ENCODE assay signal across 8 cellular contexts in the genomic region with DNA sequence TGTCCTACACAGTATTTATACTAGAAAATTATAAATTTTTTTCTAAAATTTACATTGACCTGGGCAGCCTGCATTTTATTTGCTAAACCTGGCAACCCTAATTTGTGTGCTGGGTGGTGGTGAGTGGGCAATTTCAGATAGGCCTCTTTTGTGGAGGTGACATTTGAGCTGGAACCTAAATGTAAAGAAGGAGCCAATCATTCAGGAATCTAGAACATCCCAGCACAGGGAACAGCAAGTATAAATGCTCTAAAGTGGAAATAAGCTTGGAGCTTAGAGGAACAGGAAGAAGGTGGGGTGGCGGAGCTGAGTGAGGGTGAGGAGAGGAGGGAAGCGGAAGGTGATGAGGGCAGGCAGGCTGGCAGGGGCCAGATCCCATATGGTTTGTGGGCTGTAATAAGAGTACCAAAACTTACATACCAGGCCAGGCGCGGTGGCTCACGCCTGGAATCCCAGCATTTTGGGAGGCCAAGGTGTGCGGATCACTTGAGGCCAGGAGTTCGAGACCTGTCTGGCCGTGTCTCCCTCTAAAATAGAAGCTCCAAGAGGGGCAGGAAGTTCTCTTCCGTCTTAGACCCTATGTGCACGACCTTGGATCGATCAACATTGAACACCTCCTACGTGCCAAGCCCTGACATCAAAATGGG. TPM values are rescaled to one million over a fixed set of nuclear protein-coding genes. Genes with fewer than 3 reads are reported as not detected.
A peak's percentile ranks its signal among the peaks of the same experiment; 100 is the strongest.
DNase-seq lines count a peak whose midpoint lies in the region; TF ChIP-seq lines count a peak whose summit lies in the region.

No MANE protein-coding gene starts in this region.

- 6 to 11% methylated on average over 10 to 12 of the region's 12 CpGs for WGBS in lower leg skin, 2 donors

- CTCF ChIA-PET in activated naive CD4-positive, alpha-beta T cell treated with anti-CD3 and anti-CD28 coated beads for 36 hours (lab: Charles Lee): interaction anchor here (0.6 to 0.9 kb wide), 2 partner anchors 108 to 172 kb away, joined by 3 to 4 read pairs; no protein-coding TSS in a partner anchor

- H3K4me1 ChIP-seq in NT2/D1 (ENCODE audit: insufficient read depth, insufficient read length) (no peaks in the 10 kb centered on the region), subcutaneous abdominal adipose tissue (ENCODE audit: control insufficient read depth in 5 of 5, insufficient read depth in 5 of 5, low read length in 5 of 5) (peaks cover 3 to 22% (median 20%) of the 10 kb centered on the region in 5 donors)

- H3K27me3 Mint-ChIP-seq in activated naive CD4-positive, alpha-beta T cell treated with anti-CD3 and anti-CD28 coated beads for 36 hours (ENCODE audit: low read depth): no peaks in the 10 kb centered on the region

- H3K27ac ChIP-seq in caudate nucleus (ENCODE audit: low read depth, low read length) (peak overlapping the region; percentile 93), subcutaneous abdominal adipose tissue (ENCODE audit: low read depth, low read length) (peak overlapping the region; percentile 86)

- no peak for TF ChIP-seq POLR2A in lower leg skin (IDR thresholded peaks at IDR 0.05)

- H3K27me3 ChIP-seq in NT2/D1 (ENCODE audit: insufficient read depth, insufficient read length) (no peaks in the 10 kb centered on the region), subcutaneous abdominal adipose tissue (ENCODE audit: control insufficient read depth in 5 of 5, insufficient read depth in 4 of 5, low read length in 5 of 5) (no peaks in the 10 kb centered on the region)

- intact Hi-C loops in activated naive CD4-positive, alpha-beta T cell treated with anti-CD3 and anti-CD28 coated beads for 36 hours (cut with micrococcal nuclease): loop anchor here (1.0 to 5.0 kb wide), 7 partner anchors 121 to 283 kb away; partner anchors contain the start of genes ARFGEF2, DDX27 and ZNFX1
- intact Hi-C loops in lower leg skin (cut with DNase I; ENCODE audit: low total_unique reads): no loop called here

- H3K4me3 Mint-ChIP-seq in activated naive CD4-positive, alpha-beta T cell treated with anti-CD3 and anti-CD28 coated beads for 36 hours: peak overlapping the region; percentile 98

- DNase-seq in activated naive CD4-positive, alpha-beta T cell treated with anti-CD3 and anti-CD28 coated beads for 36 hours: peak; percentile 51
- no peak for DNase-seq in activated naive CD4-positive, alpha-beta T cell treated with Interleukin-2 at 50 U/mL for 16 hours
- no peak for DNase-seq in NT2/D1 (ENCODE audit: low read depth, low spot score)
- DNase-seq in caudate nucleus (lab: John Stamatoyannopoulos, UW): peak in 9 of 61 donors; percentile 3 to 65 (median 43)
- peak; percentile 37 to 89 for DNase-seq in lower leg skin (ENCODE audit: low spot score in 2 of 2)
- no peak for DNase-seq in NAMALWA (ENCODE audit: low spot score)
- DNase-seq in NCI-H187 (lab: John Stamatoyannopoulos, UW): no peak

- no peak for TF ChIP-seq CTCF in lower leg skin (IDR thresholded peaks at IDR 0.05)

- H3K9me3 Mint-ChIP-seq in activated naive CD4-positive, alpha-beta T cell treated with anti-CD3 and anti-CD28 coated beads for 36 hours: no peaks in the 10 kb centered on the region

- peaks cover 32% of the 10 kb centered on the region for H3K4me1 Mint-ChIP-seq in activated naive CD4-positive, alpha-beta T cell treated with anti-CD3 and anti-CD28 coated beads for 36 hours (ENCODE audit: low read depth)

- H3K36me3 ChIP-seq in NT2/D1 (ENCODE audit: insufficient read depth, insufficient read length, low read length) (peaks cover 29% of the 10 kb centered on the region), subcutaneous abdominal adipose tissue (ENCODE audit: control insufficient read depth in 5 of 5, insufficient read depth in 5 of 5, low read length in 5 of 5) (no peaks in the 10 kb centered on the region)

- H3K9ac ChIP-seq in NT2/D1 (ENCODE audit: insufficient read length, low read depth) (peak overlapping the region; percentile 100), subcutaneous abdominal adipose tissue (ENCODE audit: low read length in 5 of 5) (peak overlapping the region; percentile 63 to 100 (median 95))

- H3K9me3 ChIP-seq in NT2/D1 (ENCODE audit: insufficient read depth, low read length): no peaks in the 10 kb centered on the region
- no peaks in the 10 kb centered on the region for H3K9me3 ChIP-seq in subcutaneous abdominal adipose tissue (ENCODE audit: control insufficient read depth in 5 of 5, low read length in 5 of 5)

- H3K27ac Mint-ChIP-seq in activated naive CD4-positive, alpha-beta T cell treated with anti-CD3 and anti-CD28 coated beads for 36 hours: peak overlapping the region; percentile 99

- peaks cover 28% of the 10 kb centered on the region for H3K36me3 Mint-ChIP-seq in activated naive CD4-positive, alpha-beta T cell treated with anti-CD3 and anti-CD28 coated beads for 36 hours (ENCODE audit: low read depth)

- H3K4me3 ChIP-seq in NT2/D1 (ENCODE audit: insufficient read length, low read depth) (peak overlapping the region; percentile 100), lower leg skin (ENCODE audit: low read depth, poor library complexity, severe bottlenecking) (no peak overlapping the region), subcutaneous abdominal adipose tissue (ENCODE audit: low read depth in 1 of 5, low read length in 5 of 5) (peak overlapping the region; percentile 90 to 100 (median 99))

RNA-seq across cellular contexts. Expression of gene CSE1L, which starts 0.5 kb away (rescaled TPM):
- 10 to 100 TPM; 86.1 to 88.9 TPM for total RNA-seq in activated naive CD4-positive, alpha-beta T cell treated with anti-CD3 and anti-CD28 coated beads for 36 hours
- 10 to 100 TPM; 35.8 to 40.8 (median 39.5) TPM for total RNA-seq in lower leg skin

Comparison
In these comparisons a context has a peak if more than half of its experiments do, and no peak if none do; other contexts are left out.
1. DNase-seq: peak in activated naive CD4-positive, alpha-beta T cell treated with anti-CD3 and anti-CD28 coated beads for 36 hours (single experiment) and lower leg skin (2 of 2); none in activated naive CD4-positive, alpha-beta T cell treated with Interleukin-2 at 50 U/mL for 16 hours (single experiment), NT2/D1 (single experiment), NAMALWA (single experiment) and NCI-H187 (0 of 2).